In the genomic region with DNA sequence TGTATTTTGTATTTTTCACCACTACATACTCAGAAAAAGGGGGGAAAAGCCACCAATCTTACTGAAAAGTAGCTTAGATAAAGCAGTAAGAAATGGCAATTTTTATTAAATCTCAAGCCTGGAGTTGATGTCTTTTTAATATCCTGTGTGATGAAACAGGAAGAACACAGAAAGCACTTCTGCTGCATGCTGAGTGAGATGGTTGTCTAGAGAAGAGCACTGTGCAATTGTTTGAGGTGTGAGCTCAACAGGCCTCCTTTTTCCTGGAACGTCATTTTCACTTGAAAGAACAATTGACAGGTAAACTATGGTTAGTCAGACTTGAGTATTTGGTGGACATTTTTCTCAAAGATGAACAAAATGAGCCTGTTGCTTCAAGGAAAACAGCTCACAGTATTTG, we compare ENCODE assay signal across 20 cellular contexts.
A peak's percentile ranks its signal among the peaks of the same experiment; 100 is the strongest.
DNase-seq lines count a peak whose midpoint lies in the region; ATAC-seq, FAIRE-seq and TF ChIP-seq lines count a peak whose summit lies in the region.
"Had no signal": no experiment of that assay in that cellular context is flagged by ENCODE, and none has a peak within 500 bp of the region (broad histone marks: within the 10 kb centered on the region; RNA-seq: fewer than 3 reads in every experiment).

No MANE protein-coding gene starts in this region.

- peaks cover 5% of the 10 kb centered on the region for H3K4me1 Mint-ChIP-seq in activated naive CD4-positive, alpha-beta T cell treated with anti-CD3 and anti-CD28 coated beads, Interleukin-2, amount 10 ng/mL, durations not matched to agents 7 days and 5 days
- peaks cover 19% of the 10 kb centered on the region for H3K4me1 Mint-ChIP-seq in astrocyte (ENCODE audit: low read depth, unreplicated experiment)

- H3K36me3 ChIP-seq in astrocyte (ENCODE audit: insufficient read depth, low read length) (no peaks in the 10 kb centered on the region), sigmoid colon (no peaks in the 10 kb centered on the region)

- H2AFZ ChIP-seq in astrocyte (ENCODE audit: low read depth, low read length): no peak overlapping the region

- H3K4me2 ChIP-seq in astrocyte (ENCODE audit: low read length): no peak overlapping the region

- no peak overlapping the region for H3K9ac ChIP-seq in astrocyte (ENCODE audit: low read length)

- no peaks in the 10 kb centered on the region for H4K20me1 ChIP-seq in astrocyte (ENCODE audit: insufficient read depth, low read length)

- H3K27me3 Mint-ChIP-seq in activated naive CD4-positive, alpha-beta T cell treated with anti-CD3 and anti-CD28 coated beads, Interleukin-2, amount 10 ng/mL, durations not matched to agents 7 days and 5 days: peaks cover 42% of the 10 kb centered on the region
- H3K27me3 Mint-ChIP-seq in astrocyte (ENCODE audit: low read depth, unreplicated experiment): no peaks in the 10 kb centered on the region

- H3K4me3 Mint-ChIP-seq in activated naive CD4-positive, alpha-beta T cell treated with anti-CD3 and anti-CD28 coated beads, Interleukin-2, amount 10 ng/mL, durations not matched to agents 7 days and 5 days: no peak overlapping the region
- H3K4me3 Mint-ChIP-seq in astrocyte (ENCODE audit: unreplicated experiment): no peak overlapping the region
- H3K4me3 Mint-ChIP-seq: CD4-positive, CD25-positive, alpha-beta regulatory T cell had no signal

- no peak for ATAC-seq in HG03175 (IDR thresholded peaks at IDR 0.05; ENCODE audit: unreplicated experiment)
- ATAC-seq: GM12878, HCT116, HepG2 had no signal

- CTCF ChIA-PET in activated naive CD4-positive, alpha-beta T cell treated with anti-CD3 and anti-CD28 coated beads, Interleukin-2, amount 10 ng/mL, durations not matched to agents 7 days and 5 days (lab: Charles Lee): interaction anchor here (0.6 kb wide), 1 partner anchor 10 kb away, joined by 3 read pairs; no protein-coding TSS in a partner anchor

- no peak overlapping the region for H3K4me3 ChIP-seq in astrocyte (ENCODE audit: insufficient read depth, low read depth, low read length)
- H3K4me3 ChIP-seq in sigmoid colon: no peak overlapping the region
- H3K4me3 ChIP-seq: GM12878 had no signal

- H3K27ac ChIP-seq in astrocyte (ENCODE audit: low read depth, low read length) (no peak overlapping the region), sigmoid colon (peak overlapping the region in 3 of 4 donors; percentile 23 to 40 (median 38))
- H3K27ac ChIP-seq: 22Rv1 had no signal

- peak overlapping the region; percentile 33 for H3K27ac Mint-ChIP-seq in activated naive CD4-positive, alpha-beta T cell treated with anti-CD3 and anti-CD28 coated beads, Interleukin-2, amount 10 ng/mL, durations not matched to agents 7 days and 5 days
- H3K27ac Mint-ChIP-seq in astrocyte (ENCODE audit: unreplicated experiment): no peak overlapping the region
- H3K27ac Mint-ChIP-seq: CD4-positive, CD25-positive, alpha-beta regulatory T cell had no signal

- H3K9me3 Mint-ChIP-seq in activated naive CD4-positive, alpha-beta T cell treated with anti-CD3 and anti-CD28 coated beads, Interleukin-2, amount 10 ng/mL, durations not matched to agents 7 days and 5 days: no peaks in the 10 kb centered on the region
- H3K9me3 Mint-ChIP-seq in astrocyte (ENCODE audit: unreplicated experiment): no peaks in the 10 kb centered on the region

- TF ChIP-seq POLR2A in sigmoid colon (IDR thresholded peaks at IDR 0.05): no peak

- intact Hi-C loops in sigmoid colon (cut with DNase I): no loop called here

- H3K36me3 Mint-ChIP-seq in activated naive CD4-positive, alpha-beta T cell treated with anti-CD3 and anti-CD28 coated beads, Interleukin-2, amount 10 ng/mL, durations not matched to agents 7 days and 5 days: no peaks in the 10 kb centered on the region
- no peaks in the 10 kb centered on the region for H3K36me3 Mint-ChIP-seq in astrocyte (ENCODE audit: low read depth, unreplicated experiment)
- H3K36me3 Mint-ChIP-seq: CD4-positive, CD25-positive, alpha-beta regulatory T cell had no signal

- H3K27me3 ChIP-seq in astrocyte (ENCODE audit: insufficient read depth, low read length) (no peaks in the 10 kb centered on the region), sigmoid colon (no peaks in the 10 kb centered on the region)

- no peaks in the 10 kb centered on the region for H3K79me2 ChIP-seq in astrocyte (ENCODE audit: insufficient read depth, low read length)

- H3K9me3 ChIP-seq in astrocyte (ENCODE audit: insufficient read depth, low read depth, low read length) (no peaks in the 10 kb centered on the region), sigmoid colon (no peaks in the 10 kb centered on the region)
- H3K9me3 ChIP-seq: Caco-2 had no signal

- 47 to 55% methylated on average over 1 of the region's 1 CpG for WGBS in sigmoid colon, 2 donors

- no peak for TF ChIP-seq EP300 in sigmoid colon (IDR thresholded peaks at IDR 0.05)

- peak; percentile 17 for FAIRE-seq in astrocyte (lab: Jason Lieb, UNC)
- FAIRE-seq: GM12878, HepG2 had no signal

- H3K4me1 ChIP-seq in astrocyte (ENCODE audit: insufficient read depth, low read length) (peaks cover 4% of the 10 kb centered on the region), sigmoid colon (peaks cover 0 to 43% (median 21%) of the 10 kb centered on the region in 4 donors)
- H3K4me1 ChIP-seq: Caco-2 had no signal

- peak; percentile 9 for DNase-seq in DMS53 (lab: John Stamatoyannopoulos, UW)
- no peak for DNase-seq in DMS53 treated with DMSO at 0.1 percent for 48 hours (lab: John Stamatoyannopoulos, UW; ENCODE audit: unreplicated experiment)
- DNase-seq in activated naive CD4-positive, alpha-beta T cell treated with anti-CD3 and anti-CD28 coated beads, Interleukin-2, amount 10 ng/mL, durations not matched to agents 7 days and 5 days: no peak
- no peak for DNase-seq in activated naive CD4-positive, alpha-beta T cell (lab: John Stamatoyannopoulos, UW)
- DNase-seq in astrocyte (ENCODE audit: low read depth): no peak
- no peak for DNase-seq in sigmoid colon
- DNase-seq in stimulated activated CD4-positive, alpha-beta T cell treated with anti-CD3 and anti-CD28 coated beads, Interleukin-15, amount 100 ng/mL, for 24 hours: no peak
- DNase-seq: Caco-2, GOT3, NCI-H1092 treated with DMSO at 0.1 percent for 48 hours, NCI-H146, NCI-H2029 treated with DMSO at 0.1 percent for 48 hours, NCI-H524, NCI-H82 had no signal

- TF ChIP-seq CTCF in astrocyte (IDR thresholded peaks at IDR 0.05; ENCODE audit: insufficient read depth, low read depth, low read length) (no peak), sigmoid colon (IDR thresholded peaks at IDR 0.05) (no peak)
